Comparison of ENCODE assay signal across 8 cellular contexts in genomic region chr6:3410385-3411360, GRCh38. TPM values are rescaled to one million over a fixed set of nuclear protein-coding genes. Genes with fewer than 3 reads are reported as not detected.
DNase-seq lines count a peak whose midpoint lies in the region; ATAC-seq and TF ChIP-seq lines count a peak whose summit lies in the region.

No MANE protein-coding gene starts in this region.

- H3K27ac Mint-ChIP-seq in CD8-positive, alpha-beta T cell, result no peak overlapping the region
- H3K27ac Mint-ChIP-seq in glutamatergic neuron (ENCODE audit: unreplicated experiment), result peak overlapping the region; percentile 57

- peaks cover 10% of the 10 kb centered on the region for H3K4me1 Mint-ChIP-seq in CD8-positive, alpha-beta T cell (ENCODE audit: low read depth)
- peaks cover 37% of the 10 kb centered on the region for H3K4me1 Mint-ChIP-seq in glutamatergic neuron (ENCODE audit: low read depth, unreplicated experiment)

- no peaks in the 10 kb centered on the region for H3K27me3 Mint-ChIP-seq in CD8-positive, alpha-beta T cell (ENCODE audit: low read depth)
- peaks cover 2% of the 10 kb centered on the region for H3K27me3 Mint-ChIP-seq in glutamatergic neuron (ENCODE audit: unreplicated experiment)

- no peak overlapping the region for H3K27ac ChIP-seq in CD8-positive, alpha-beta T cell (ENCODE audit: low read depth, low read length)
- no peak overlapping the region for H3K27ac ChIP-seq in RWPE2 (ENCODE audit: poor library complexity, severe bottlenecking)
- no peak overlapping the region for H3K27ac ChIP-seq in psoas muscle

- CTCF ChIA-PET in CD8-positive, alpha-beta T cell (lab: Charles Lee), result interaction anchor here (0.7 to 3.2 kb wide), 16 partner anchors 9 to 568 kb away, joined by 3 to 28 read pairs (median 4); no protein-coding TSS in a partner anchor

- POLR2A ChIA-PET in CD8-positive, alpha-beta T cell (lab: Charles Lee), result no interaction called here

- peak; percentile 70 for ATAC-seq in CD8-positive, alpha-beta T cell
- ATAC-seq in RWPE2 (ENCODE audit: low read depth) (peak; percentile 47; the same call in 1 of the 3 replicates), psoas muscle (peak in 2 of 4 donors; percentile 59), GM19023 (IDR thresholded peaks at IDR 0.05; ENCODE audit: unreplicated experiment) (no peak), GM18517 (IDR thresholded peaks at IDR 0.05; ENCODE audit: unreplicated experiment) (no peak)

- H3K9me3 ChIP-seq in CD8-positive, alpha-beta T cell (ENCODE audit: low read length), result no peaks in the 10 kb centered on the region
- no peaks in the 10 kb centered on the region for H3K9me3 ChIP-seq in RWPE2 (ENCODE audit: severe bottlenecking)
- no peaks in the 10 kb centered on the region for H3K9me3 ChIP-seq in psoas muscle

- H3K4me3 ChIP-seq in CD8-positive, alpha-beta T cell (ENCODE audit: low read depth, low read length), result no peak overlapping the region
- H3K4me3 ChIP-seq in RWPE2 (ENCODE audit: severe bottlenecking), result no peak overlapping the region
- no peak overlapping the region for H3K4me3 ChIP-seq in psoas muscle

- H3K36me3 Mint-ChIP-seq in CD8-positive, alpha-beta T cell, result no peaks in the 10 kb centered on the region
- peaks cover 7% of the 10 kb centered on the region for H3K36me3 Mint-ChIP-seq in glutamatergic neuron (ENCODE audit: unreplicated experiment)

- H3K27me3 ChIP-seq in CD8-positive, alpha-beta T cell (ENCODE audit: insufficient read depth, low read length), result no peaks in the 10 kb centered on the region
- H3K27me3 ChIP-seq in RWPE2 (ENCODE audit: insufficient read depth, poor library complexity, severe bottlenecking) (no peaks in the 10 kb centered on the region), psoas muscle (ENCODE audit: insufficient read depth in 3 of 3, low read length in 2 of 3) (no peaks in the 10 kb centered on the region)

- no peaks in the 10 kb centered on the region for H3K36me3 ChIP-seq in CD8-positive, alpha-beta T cell (ENCODE audit: insufficient read depth, low read length)
- H3K36me3 ChIP-seq in RWPE2 (ENCODE audit: low read depth) (no peaks in the 10 kb centered on the region), psoas muscle (ENCODE audit: insufficient read depth in 1 of 2, low read depth in 1 of 2) (peaks cover 0 to 10% of the 10 kb centered on the region in 2 donors)

- TF ChIP-seq CTCF in CD8-positive, alpha-beta T cell (IDR thresholded peaks at IDR 0.05), result peak; percentile 60
- TF ChIP-seq CTCF in RWPE2 (IDR thresholded peaks at IDR 0.05; ENCODE audit: poor library complexity, severe bottlenecking) (peak; percentile 74), glutamatergic neuron (IDR thresholded peaks at IDR 0.05; ENCODE audit: partially characterized antibody, unreplicated experiment) (peak; percentile 88), psoas muscle (IDR thresholded peaks at IDR 0.05) (peak; percentile 72)

- H3K4me3 Mint-ChIP-seq in CD8-positive, alpha-beta T cell, result no peak overlapping the region
- H3K4me3 Mint-ChIP-seq in glutamatergic neuron (ENCODE audit: unreplicated experiment), result peak overlapping the region; percentile 7

- DNase-seq in CD8-positive, alpha-beta T cell, result peak; percentile 30 to 77 (median 68)
- DNase-seq in HS-27A (ENCODE audit: low read depth) (peak; percentile 19), RWPE2 (ENCODE audit: low spot score) (no peak), glutamatergic neuron (peak; percentile 81), psoas muscle (peak in 1 of 2 donors; percentile 57)
- peak; percentile 82 for DNase-seq in activated effector memory CD4-positive, alpha-beta T cell treated with anti-CD3 and anti-CD28 coated beads, Interleukin-2, amount 50 U/mL, for 16 hours

- intact Hi-C loops in CD8-positive, alpha-beta T cell (cut with DNase I, micrococcal nuclease), result loop anchor here (1.0 to 5.0 kb wide), 4 partner anchors 47 to 322 kb away; partner anchors contain the start of gene SLC22A23 (in 2 of the 2)
- intact Hi-C loops in psoas muscle (cut with DNase I), result loop anchor here in 1 of 2 donors (5.0 kb wide), 1 partner anchor 322 kb away; no protein-coding TSS in a partner anchor

- peaks cover 6% of the 10 kb centered on the region for H3K4me1 ChIP-seq in CD8-positive, alpha-beta T cell (ENCODE audit: insufficient read depth, low read length)
- H3K4me1 ChIP-seq in RWPE2 (ENCODE audit: insufficient read depth, poor library complexity, severe bottlenecking), result peaks cover 10% of the 10 kb centered on the region
- H3K4me1 ChIP-seq in psoas muscle, result peaks cover 32% of the 10 kb centered on the region

- no peaks in the 10 kb centered on the region for H3K9me3 Mint-ChIP-seq in CD8-positive, alpha-beta T cell
- no peaks in the 10 kb centered on the region for H3K9me3 Mint-ChIP-seq in glutamatergic neuron (ENCODE audit: unreplicated experiment)

- 56 to 75% (median 62%) methylated on average over 15 of the region's 15 CpGs for WGBS in psoas muscle, 3 donors

RNA-seq across cellular contexts. Expression of gene SLC22A23, which starts 46.2 kb away (rescaled TPM):
- total RNA-seq in CD8-positive, alpha-beta T cell, result 1 to 10 TPM; 3.4 to 4.8 TPM
- total RNA-seq in glutamatergic neuron (ENCODE audit: unreplicated experiment), result 102 TPM
- 10 to 100 TPM in 3 of 4 donors, 1 to 10 TPM in 1; 8.7 to 13.7 (median 13.2) TPM for total RNA-seq in psoas muscle
- 1 to 10 TPM; 4.6 to 7.8 (median 5.1) TPM for polyA plus RNA-seq in psoas muscle

Comparison
In these comparisons a context has a peak if more than half of its experiments do, and no peak if none do; other contexts are left out.
1. ATAC-seq: peak in CD8-positive, alpha-beta T cell (single experiment) and RWPE2 (single experiment); none in GM19023 (single experiment) and GM18517 (single experiment).
2. Peak in every context shown above with its lines, with median percentiles within 50 percentile points of each other: CTCF ChIP-seq.